ENCODE assay signal across 16 cellular contexts in the genomic region with DNA sequence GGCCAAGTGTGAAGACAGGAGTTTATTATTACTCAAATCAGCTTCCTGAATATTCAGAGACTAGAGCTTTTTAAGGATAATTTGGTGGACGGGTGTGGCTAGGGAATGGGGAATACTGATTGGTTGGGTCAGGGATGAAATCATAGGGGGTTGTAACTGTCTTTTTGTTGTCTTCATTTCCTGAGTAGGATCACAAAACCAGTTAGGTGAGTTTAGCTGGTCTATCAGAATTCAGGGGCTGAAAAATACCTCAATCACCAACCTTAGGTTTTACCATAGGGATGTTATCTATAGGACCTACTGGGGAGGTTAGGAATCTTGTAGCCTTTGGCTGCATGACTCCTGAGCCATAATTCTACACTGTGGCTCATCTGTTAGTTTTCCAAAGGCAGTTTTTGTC.
DNase-seq lines count a peak whose midpoint lies in the region; ATAC-seq, FAIRE-seq and TF ChIP-seq lines count a peak whose summit lies in the region.
"Had no signal": no experiment of that assay in that cellular context is flagged by ENCODE, and none has a peak within 500 bp of the region (broad histone marks: within the 10 kb centered on the region; RNA-seq: fewer than 3 reads in every experiment).

No MANE protein-coding gene starts in this region.

- H3K79me2 ChIP-seq in H1 (ENCODE audit: control insufficient read depth in 1 of 2, insufficient read depth in 2 of 2, low read length in 2 of 2): no peaks in the 10 kb centered on the region

- TF ChIP-seq CTCF in H1 (IDR thresholded peaks at IDR 0.05; ENCODE audit: control extremely low read depth in 1 of 3, insufficient read depth in 1 of 3, low read depth in 1 of 3, low read length in 3 of 3): no peak
- TF ChIP-seq CTCF in nephron progenitor cell (IDR thresholded peaks at IDR 0.05): no peak

- no peak overlapping the region for H2BK20ac ChIP-seq in H1 (ENCODE audit: low read length)

- H3K9me3 ChIP-seq in H1 (ENCODE audit: insufficient read depth in 2 of 2, low read depth in 1 of 2, low read length in 1 of 2) (peaks cover 0 to 5% of the 10 kb centered on the region in 2 experiments; a peak in 1 of 4 replicates), right cardiac atrium (ENCODE audit: control insufficient read depth, low read length) (no peaks in the 10 kb centered on the region)
- H3K9me3 ChIP-seq: BE2C had no signal

- no peaks in the 10 kb centered on the region for H3K27me3 ChIP-seq in H7 (ENCODE audit: control insufficient read depth, insufficient read depth, low read length)
- no peaks in the 10 kb centered on the region for H3K27me3 ChIP-seq in H1 (replicated peaks in 1 of 4; ENCODE audit: control insufficient read depth in 3 of 4, extremely low read depth in 1 of 4, insufficient read depth in 3 of 4, low read length in 3 of 4)
- no peaks in the 10 kb centered on the region for H3K27me3 ChIP-seq in right cardiac atrium (ENCODE audit: control insufficient read depth, insufficient read depth)

- CTCF ChIA-PET in H1 (lab: Charles Lee; ENCODE audit: partially characterized antibody): interaction anchor here (1.5 to 1.7 kb wide), 2 partner anchors 57 to 67 kb away, joined by 3 read pairs; no protein-coding TSS in a partner anchor

- H3K79me1 ChIP-seq in H1 (ENCODE audit: low read depth, low read length): no peaks in the 10 kb centered on the region

- H2BK120ac ChIP-seq in H1 (replicated peaks; ENCODE audit: low read depth, low read length): no peak overlapping the region

- POLR2A ChIA-PET in H1 (lab: Charles Lee; ENCODE audit: partially characterized antibody): no interaction called here

- H3K27ac Mint-ChIP-seq in nephron progenitor cell: peak overlapping the region; percentile 16
- H3K27ac Mint-ChIP-seq: CD4-positive, alpha-beta memory T cell; HFFc6 had no signal

- H3K4me3 ChIP-seq in H7 (ENCODE audit: insufficient read depth, low read depth, low read length) (no peak overlapping the region), H1 (ENCODE audit: extremely low read depth in 1 of 4, insufficient read depth in 2 of 4, low read depth in 3 of 4, low read length in 4 of 4) (no peak overlapping the region), right cardiac atrium (ENCODE audit: low read length) (no peak overlapping the region)

- no peak overlapping the region for H3K4me2 ChIP-seq in H1 (ENCODE audit: insufficient read depth in 1 of 2, low read depth in 2 of 2, low read length in 2 of 2)

- no peaks in the 10 kb centered on the region for H3K27me3 Mint-ChIP-seq in nephron progenitor cell (ENCODE audit: low read depth, poor library complexity)
- H3K27me3 Mint-ChIP-seq: CD4-positive, alpha-beta memory T cell had no signal

- no peak overlapping the region for H2BK12ac ChIP-seq in H1 (ENCODE audit: low read depth, low read length)

- H3K27ac ChIP-seq in H1 (ENCODE audit: low read depth, low read length) (no peak overlapping the region), right cardiac atrium (ENCODE audit: low read length) (no peak overlapping the region)

- H3K4me3 Mint-ChIP-seq in nephron progenitor cell: no peak overlapping the region
- H3K4me3 Mint-ChIP-seq: CD4-positive, alpha-beta memory T cell; HFFc6 had no signal

- H4K91ac ChIP-seq in H1 (replicated peaks; ENCODE audit: insufficient read length, low read length): no peak overlapping the region

- TF ChIP-seq POLR2A in H1 (IDR thresholded peaks at IDR 0.05; ENCODE audit: control extremely low read depth in 1 of 2, low read depth in 2 of 2, low read length in 2 of 2): no peak
- TF ChIP-seq POLR2A in GM12891 (IDR thresholded peaks at IDR 0.05; ENCODE audit: low read depth, low read length): no peak

- H2AK5ac ChIP-seq in H1 (ENCODE audit: low read depth, low read length): no peak overlapping the region

- H3K36me3 ChIP-seq in H7 (replicated peaks; ENCODE audit: control insufficient read depth, insufficient read depth, low read length) (no peaks in the 10 kb centered on the region), H1 (ENCODE audit: control insufficient read depth in 2 of 4, insufficient read depth in 4 of 4, low read length in 3 of 4) (no peaks in the 10 kb centered on the region; a peak in 1 of 8 replicates)
- H3K36me3 ChIP-seq: BE2C had no signal

- H4K8ac ChIP-seq in H1 (ENCODE audit: extremely low read depth, insufficient read depth, low read length): no peak overlapping the region

- FAIRE-seq in H1 (lab: Jason Lieb, UNC) (peak; percentile 55), GM12891 (lab: Jason Lieb, UNC) (no peak)
- FAIRE-seq: D721Med had no signal

- no peaks in the 10 kb centered on the region for H3K4me1 Mint-ChIP-seq in nephron progenitor cell
- H3K4me1 Mint-ChIP-seq: CD4-positive, alpha-beta memory T cell had no signal

- WGBS in H1 (ENCODE audit: extremely low coverage in 1 of 2, insufficient coverage in 1 of 2, insufficient read length in 1 of 2, insufficient replicate concordance in 2 of 2, low coverage in 1 of 2, low lambda C conversion rate in 2 of 2, missing lambda C conversion rate in 1 of 2), 2 experiments: 89% methylated on average over 1 of the region's 1 CpG; no CpG with 5 or more reads in 1 of the 2 experiments
- WGBS in right cardiac atrium: 88% methylated on average over 1 of the region's 1 CpG

- H3K4ac ChIP-seq in H1 (replicated peaks; ENCODE audit: insufficient read length, low read depth, low read length): no peak overlapping the region

- no peak overlapping the region for H2BK5ac ChIP-seq in H1 (ENCODE audit: low read depth, low read length)

- no peaks in the 10 kb centered on the region for H3K23me2 ChIP-seq in H1 (ENCODE audit: low read depth, low read length)

- H3K36me3 Mint-ChIP-seq in nephron progenitor cell (ENCODE audit: low read depth): no peaks in the 10 kb centered on the region
- H3K36me3 Mint-ChIP-seq: CD4-positive, alpha-beta memory T cell had no signal

- peak overlapping the region; percentile 11; the same call in 1 of the 2 replicates for H3K18ac ChIP-seq in H1 (ENCODE audit: extremely low read depth, low read length)

- no peak for ATAC-seq in right cardiac atrium

- intact Hi-C loops in right cardiac atrium (cut with DNase I): no loop called here

- H4K5ac ChIP-seq in H1 (ENCODE audit: insufficient read length, low read depth, low read length): no peak overlapping the region

- H3K14ac ChIP-seq in H1 (ENCODE audit: insufficient read length): no peak overlapping the region

- no peak overlapping the region for H3K9ac ChIP-seq in H1 (replicated peaks in 1 of 4; ENCODE audit: extremely low read depth in 1 of 4, low read depth in 3 of 4, low read length in 3 of 4)

- H3K56ac ChIP-seq in H1 (replicated peaks; ENCODE audit: insufficient read length, low read depth, low read length): no peak overlapping the region

- H3K4me1 ChIP-seq in H1 (replicated peaks in 1 of 4; ENCODE audit: control insufficient read depth in 3 of 4, insufficient read depth in 4 of 4, low read length in 3 of 4) (no peaks in the 10 kb centered on the region; a peak in 2 of 7 replicates), right cardiac atrium (ENCODE audit: control insufficient read depth, insufficient read depth, low read length) (no peaks in the 10 kb centered on the region)
- H3K4me1 ChIP-seq: BE2C had no signal

- H4K20me1 ChIP-seq in H1 (replicated peaks in 1 of 2; ENCODE audit: control insufficient read depth in 1 of 2, insufficient read depth in 2 of 2, low read length in 2 of 2): no peaks in the 10 kb centered on the region

- TF ChIP-seq EP300 in H1 (IDR thresholded peaks at IDR 0.05; ENCODE audit: borderline replicate concordance in 1 of 2, low read depth in 2 of 2, low read length in 2 of 2): no peak

- no peak for TF ChIP-seq RAD21 in H1 (IDR thresholded peaks at IDR 0.05 in 1 of 2, conservative IDR thresholded peaks at IDR 0.05 in 1 of 2; ENCODE audit: low read depth in 2 of 2, low read length in 2 of 2)

- no peak overlapping the region; the same call in 1 of the 2 replicates for H2AFZ ChIP-seq in H1 (ENCODE audit: low read length)

- no peak overlapping the region for H3K23ac ChIP-seq in H1 (ENCODE audit: insufficient read length)

- DNase-seq in H7: peak; percentile 35
- DNase-seq in H1 (ENCODE audit: low read depth in 1 of 2, low spot score in 2 of 2): no peak
- DNase-seq in iPS DF 4.7 (ENCODE audit: extremely low read depth, low spot score): peak; percentile 33
- DNase-seq in nephron progenitor cell: no peak
- no peak for DNase-seq in GM12891 (ENCODE audit: insufficient read length, low spot score)
- DNase-seq in KG1 (lab: John Stamatoyannopoulos, UW): no peak
- DNase-seq in right cardiac atrium: no peak
- DNase-seq: BE2C; CD4-positive, alpha-beta memory T cell; GOT3; HFFc6; Karpas-422; NCI-H1105 treated with DMSO at 0.1 percent for 48 hours; NCI-H1930; NCI-H524 had no signal

- peaks cover 18% of the 10 kb centered on the region for H3K9me3 Mint-ChIP-seq in nephron progenitor cell

- no peak overlapping the region for H2BK15ac ChIP-seq in H1 (ENCODE audit: low read length)

TF ChIP-seq in H1, 55 proteins besides CTCF, POLR2A, EP300 and RAD21:
- no peak for TF ChIP-seq CTBP2 (IDR thresholded peaks at IDR 0.05; ENCODE audit: borderline replicate concordance, insufficient read depth, insufficient read length, low read length)
- TF ChIP-seq SP1 (IDR thresholded peaks at IDR 0.05; ENCODE audit: low read depth, low read length): peak; percentile 75

TF ChIP-seq in GM12891, 5 proteins besides CTCF, POLR2A, EP300 and RAD21:
- TF ChIP-seq TAF1 (IDR thresholded peaks at IDR 0.05; ENCODE audit: low read depth, low read length): no peak
- no peak for TF ChIP-seq PAX5 (IDR thresholded peaks at IDR 0.05; ENCODE audit: insufficient read depth, low read length, severe bottlenecking)
- TF ChIP-seq SPI1 (IDR thresholded peaks at IDR 0.05; ENCODE audit: low read depth, low read length): no peak
- no peak for TF ChIP-seq POLR2AphosphoS5 (IDR thresholded peaks at IDR 0.05; ENCODE audit: low read depth, low read length)
- no peak for TF ChIP-seq POU2F2 (IDR thresholded peaks at IDR 0.05; ENCODE audit: low read depth, low read length)

Comparison
In these comparisons a context has a peak if more than half of its experiments do, and no peak if none do; other contexts are left out.
1. DNase-seq: peak in H7 (single experiment) and iPS DF 4.7 (single experiment); none in H1 (0 of 2), nephron progenitor cell (single experiment), GM12891 (single experiment), KG1 (single experiment) and right cardiac atrium (0 of 3).